17 cellular contexts compared by ENCODE assay signal in genomic region chr5:2633992-2634391, GRCh38.
DNase-seq lines count a peak whose midpoint lies in the region; ATAC-seq and TF ChIP-seq lines count a peak whose summit lies in the region.
"Had no signal": no experiment of that assay in that cellular context is flagged by ENCODE, and none has a peak within 500 bp of the region (broad histone marks: within the 10 kb centered on the region; RNA-seq: fewer than 3 reads in every experiment).

No MANE protein-coding gene starts in this region.

- no peak overlapping the region for H3K4me3 Mint-ChIP-seq in CD8-positive, alpha-beta T cell
- no peak overlapping the region for H3K4me3 Mint-ChIP-seq in activated CD4-positive, alpha-beta memory T cell treated with anti-CD3 and anti-CD28 coated beads, Interleukin-2, amount 10 ng/mL, durations not matched to agents 7 days and 5 days
- H3K4me3 Mint-ChIP-seq: B cell; CD4-positive, alpha-beta T cell; HFFc6 had no signal

- peaks cover 58% of the 10 kb centered on the region for H3K27me3 ChIP-seq in RWPE2 (ENCODE audit: insufficient read depth, poor library complexity, severe bottlenecking)
- H3K27me3 ChIP-seq in CD8-positive, alpha-beta T cell (ENCODE audit: insufficient read depth, low read length) = no peaks in the 10 kb centered on the region

- H3K27ac Mint-ChIP-seq in CD8-positive, alpha-beta T cell = no peak overlapping the region
- no peak overlapping the region for H3K27ac Mint-ChIP-seq in activated CD4-positive, alpha-beta memory T cell treated with anti-CD3 and anti-CD28 coated beads, Interleukin-2, amount 10 ng/mL, durations not matched to agents 7 days and 5 days
- H3K27ac Mint-ChIP-seq: B cell; CD4-positive, alpha-beta T cell; HFFc6 had no signal

- no peaks in the 10 kb centered on the region for H3K4me1 ChIP-seq in RWPE2 (ENCODE audit: insufficient read depth, poor library complexity, severe bottlenecking)
- no peaks in the 10 kb centered on the region for H3K4me1 ChIP-seq in CD8-positive, alpha-beta T cell (ENCODE audit: insufficient read depth, low read length)

- ATAC-seq in RWPE2 (ENCODE audit: low read depth) (peak; percentile 68), HG03469 (IDR thresholded peaks at IDR 0.05; ENCODE audit: unreplicated experiment) (no peak), HG02610 (IDR thresholded peaks at IDR 0.05; ENCODE audit: unreplicated experiment) (no peak)
- ATAC-seq in CD8-positive, alpha-beta T cell = no peak

- TF ChIP-seq CTCF in RWPE2 (IDR thresholded peaks at IDR 0.05; ENCODE audit: poor library complexity, severe bottlenecking) = no peak
- TF ChIP-seq CTCF in CD8-positive, alpha-beta T cell (IDR thresholded peaks at IDR 0.05) = no peak

- H3K27me3 Mint-ChIP-seq in CD8-positive, alpha-beta T cell (ENCODE audit: low read depth) = no peaks in the 10 kb centered on the region
- no peaks in the 10 kb centered on the region for H3K27me3 Mint-ChIP-seq in activated CD4-positive, alpha-beta memory T cell treated with anti-CD3 and anti-CD28 coated beads, Interleukin-2, amount 10 ng/mL, durations not matched to agents 7 days and 5 days
- H3K27me3 Mint-ChIP-seq: B cell; CD4-positive, alpha-beta T cell had no signal

- CTCF ChIA-PET in CD8-positive, alpha-beta T cell (lab: Charles Lee) = no interaction called here
- CTCF ChIA-PET in activated CD4-positive, alpha-beta memory T cell treated with anti-CD3 and anti-CD28 coated beads, Interleukin-2, amount 10 ng/mL, durations not matched to agents 7 days and 5 days (lab: Charles Lee) = no interaction called here

- H3K4me3 ChIP-seq in RWPE2 (ENCODE audit: severe bottlenecking) = no peak overlapping the region
- no peak overlapping the region for H3K4me3 ChIP-seq in CD8-positive, alpha-beta T cell (ENCODE audit: low read depth, low read length)

- H3K36me3 ChIP-seq in RWPE2 (ENCODE audit: low read depth) = no peaks in the 10 kb centered on the region
- H3K36me3 ChIP-seq in CD8-positive, alpha-beta T cell (ENCODE audit: insufficient read depth, low read length) = no peaks in the 10 kb centered on the region

- no peaks in the 10 kb centered on the region for H3K4me1 Mint-ChIP-seq in CD8-positive, alpha-beta T cell (ENCODE audit: low read depth)
- no peaks in the 10 kb centered on the region for H3K4me1 Mint-ChIP-seq in activated CD4-positive, alpha-beta memory T cell treated with anti-CD3 and anti-CD28 coated beads, Interleukin-2, amount 10 ng/mL, durations not matched to agents 7 days and 5 days
- H3K4me1 Mint-ChIP-seq: B cell had no signal

- H3K27ac ChIP-seq in RWPE2 (ENCODE audit: poor library complexity, severe bottlenecking) = no peak overlapping the region
- H3K27ac ChIP-seq in CD8-positive, alpha-beta T cell (ENCODE audit: low read depth, low read length) = no peak overlapping the region
- H3K27ac ChIP-seq: HL-60 had no signal

- peak; percentile 43 for DNase-seq in Daoy (ENCODE audit: low read depth)
- DNase-seq in NCI-H774 (lab: John Stamatoyannopoulos, UW) = peak; percentile 41
- no peak for DNase-seq in RWPE2 (ENCODE audit: low spot score)
- DNase-seq in islet precursor cell = peak; percentile 38
- DNase-seq in CD8-positive, alpha-beta T cell = no peak
- no peak for DNase-seq in activated CD4-positive, alpha-beta memory T cell treated with anti-CD3 and anti-CD28 coated beads, Interleukin-2, amount 10 ng/mL, durations not matched to agents 7 days and 5 days
- DNase-seq: C1 segment of cervical spinal cord; CD4-positive, alpha-beta T cell; DMS153; DMS79 treated with DMSO at 0.1 percent for 48 hours; GDM1; HCEC 1CT; HFFc6 had no signal

- intact Hi-C loops in CD8-positive, alpha-beta T cell (cut with DNase I, micrococcal nuclease) = no loop called here

- no peaks in the 10 kb centered on the region for H3K9me3 Mint-ChIP-seq in CD8-positive, alpha-beta T cell
- H3K9me3 Mint-ChIP-seq in activated CD4-positive, alpha-beta memory T cell treated with anti-CD3 and anti-CD28 coated beads, Interleukin-2, amount 10 ng/mL, durations not matched to agents 7 days and 5 days = peaks cover 10% of the 10 kb centered on the region

- POLR2A ChIA-PET in CD8-positive, alpha-beta T cell (lab: Charles Lee) = no interaction called here
- POLR2A ChIA-PET in activated CD4-positive, alpha-beta memory T cell treated with anti-CD3 and anti-CD28 coated beads, Interleukin-2, amount 10 ng/mL, durations not matched to agents 7 days and 5 days (lab: Charles Lee) = no interaction called here

- no peaks in the 10 kb centered on the region for H3K9me3 ChIP-seq in RWPE2 (ENCODE audit: severe bottlenecking)
- H3K9me3 ChIP-seq in CD8-positive, alpha-beta T cell (ENCODE audit: low read length) = no peaks in the 10 kb centered on the region

- no peaks in the 10 kb centered on the region for H3K36me3 Mint-ChIP-seq in CD8-positive, alpha-beta T cell
- no peaks in the 10 kb centered on the region for H3K36me3 Mint-ChIP-seq in activated CD4-positive, alpha-beta memory T cell treated with anti-CD3 and anti-CD28 coated beads, Interleukin-2, amount 10 ng/mL, durations not matched to agents 7 days and 5 days (ENCODE audit: low read depth)

Comparison
In these comparisons a context has a peak if more than half of its experiments do, and no peak if none do; other contexts are left out.
1. DNase-seq: peak in Daoy (single experiment), NCI-H774 (single experiment) and islet precursor cell (single experiment); none in RWPE2 (single experiment), CD8-positive, alpha-beta T cell (0 of 7) and activated CD4-positive, alpha-beta memory T cell treated with anti-CD3 and anti-CD28 coated beads, Interleukin-2, amount 10 ng/mL, durations not matched to agents 7 days and 5 days (single experiment).